In genomic region chr12:91355150-91356006, GRCh38 we compare ENCODE assay signal across 8 cellular contexts.
DNase-seq lines count a peak whose midpoint lies in the region; ATAC-seq and TF ChIP-seq lines count a peak whose summit lies in the region.

No MANE protein-coding gene starts in this region.

- H3K9ac ChIP-seq in mammary epithelial cell (ENCODE audit: insufficient read depth, low read length) = no peak overlapping the region

- TF ChIP-seq CTCF in mammary epithelial cell (conservative IDR thresholded peaks at IDR 0.05 in 1 of 2, IDR thresholded peaks at IDR 0.05 in 1 of 2; ENCODE audit: extremely low read depth in 1 of 2, insufficient read depth in 1 of 2, low read depth in 1 of 2, low read length in 2 of 2) = peak; percentile 82 to 94

- WGBS in mammary epithelial cell (ENCODE audit: low coverage, missing lambda C conversion rate) = 21% methylated on average over 8 of the region's 8 CpGs

- no peaks in the 10 kb centered on the region for H3K9me3 ChIP-seq in mammary epithelial cell (replicated peaks; ENCODE audit: insufficient read depth, low read length)

- H3K9me3 Mint-ChIP-seq in T-cell = no peaks in the 10 kb centered on the region

- H3K27ac Mint-ChIP-seq in T-cell = no peak overlapping the region

- H3K36me3 ChIP-seq in mammary epithelial cell (ENCODE audit: insufficient read depth, low read length) = no peaks in the 10 kb centered on the region

- H3K79me2 ChIP-seq in mammary epithelial cell (ENCODE audit: insufficient read depth, low read length) = no peaks in the 10 kb centered on the region

- H3K27me3 Mint-ChIP-seq in T-cell = peaks cover 7 to 24% of the 10 kb centered on the region in 2 donors

- ATAC-seq in HG02623 (IDR thresholded peaks at IDR 0.05; ENCODE audit: unreplicated experiment) (peak; percentile 97), T-cell (replicated peaks in 1 of 4) (peak; percentile 71 to 85 (median 71))

- H3K4me1 Mint-ChIP-seq in T-cell = no peaks in the 10 kb centered on the region

- no peak overlapping the region for H3K4me3 ChIP-seq in mammary epithelial cell (replicated peaks in 1 of 3; ENCODE audit: insufficient read depth in 1 of 3, low read depth in 2 of 3, low read length in 3 of 3)

- peaks cover 11% of the 10 kb centered on the region for H3K27me3 ChIP-seq in mammary epithelial cell (ENCODE audit: insufficient read depth, low read length)

- H3K4me2 ChIP-seq in mammary epithelial cell (ENCODE audit: insufficient read depth, low read depth, low read length) = no peak overlapping the region

- in situ Hi-C loops in mammary epithelial cell (cut with MboI; ENCODE audit: low sequenced_read_pairs in 2 of 2) = no loop called here

- BruUV-seq in mammary epithelial cell (replicated peaks; lab: Mats Ljungman, UMichigan) = no TSS peak

- POLR2A ChIA-PET in T-cell (lab: Charles Lee) = interaction anchor here (0.6 to 0.8 kb wide), 2 partner anchors 23 to 409 kb away, joined by 3 read pairs; no protein-coding TSS in a partner anchor

- no peak overlapping the region for H3K27ac ChIP-seq in mammary epithelial cell (ENCODE audit: insufficient read depth, low read depth, low read length)

- H3K4me3 Mint-ChIP-seq in T-cell = no peak overlapping the region

- no peaks in the 10 kb centered on the region for H4K20me1 ChIP-seq in mammary epithelial cell (ENCODE audit: insufficient read depth, low read length)

- intact Hi-C loops in mammary epithelial cell (cut with micrococcal nuclease) = loop anchor here (1.0 kb wide), 3 partner anchors 177 to 377 kb away; no protein-coding TSS in a partner anchor

- CTCF ChIA-PET in T-cell (lab: Charles Lee) = interaction anchor here (0.6 to 1.7 kb wide), 6 partner anchors 26 to 1573 kb away, joined by 3 to 5 read pairs (median 4); no protein-coding TSS in a partner anchor
- CTCF ChIA-PET in mammary epithelial cell (lab: Charles Lee; ENCODE audit: low non-redundant PET) = interaction anchor here (0.5 kb wide), 1 partner anchor 392 kb away, joined by 4 read pairs; no protein-coding TSS in a partner anchor

- dilution Hi-C loops in mammary epithelial cell (cut with HindIII; ENCODE audit: low sequenced_read_pairs) = no loop called here

- H2AFZ ChIP-seq in mammary epithelial cell (ENCODE audit: low read depth, low read length) = no peak overlapping the region

- no peaks in the 10 kb centered on the region for H3K4me1 ChIP-seq in mammary epithelial cell (ENCODE audit: insufficient read depth, low read length)

- H3K36me3 Mint-ChIP-seq in T-cell = no peaks in the 10 kb centered on the region

- DNase-seq in activated gamma-delta T cell treated with Interleukin-2 at 50 U/mL for 16 hours (peak; percentile 22), activated gamma-delta T cell (lab: John Stamatoyannopoulos, UW) (no peak), NAMALWA (ENCODE audit: low spot score) (peak; percentile 79), T-cell (peak in 27 of 34 experiments; percentile 3 to 38 (median 19)), mammary epithelial cell (peak; percentile 49), inferior parietal cortex (ENCODE audit: extremely low spot score) (peak; percentile 78)
- peak; percentile 13 to 20 (median 17) for DNase-seq in stimulated activated CD4-positive, alpha-beta T cell treated with anti-CD3 and anti-CD28 coated beads, Interleukin-12 subunit alpha, Interleukin-12 subunit beta, amount 100 ng/mL, for 48 hours (ENCODE audit: low read depth in 2 of 3, low spot score in 1 of 3)
